In the genomic region with DNA sequence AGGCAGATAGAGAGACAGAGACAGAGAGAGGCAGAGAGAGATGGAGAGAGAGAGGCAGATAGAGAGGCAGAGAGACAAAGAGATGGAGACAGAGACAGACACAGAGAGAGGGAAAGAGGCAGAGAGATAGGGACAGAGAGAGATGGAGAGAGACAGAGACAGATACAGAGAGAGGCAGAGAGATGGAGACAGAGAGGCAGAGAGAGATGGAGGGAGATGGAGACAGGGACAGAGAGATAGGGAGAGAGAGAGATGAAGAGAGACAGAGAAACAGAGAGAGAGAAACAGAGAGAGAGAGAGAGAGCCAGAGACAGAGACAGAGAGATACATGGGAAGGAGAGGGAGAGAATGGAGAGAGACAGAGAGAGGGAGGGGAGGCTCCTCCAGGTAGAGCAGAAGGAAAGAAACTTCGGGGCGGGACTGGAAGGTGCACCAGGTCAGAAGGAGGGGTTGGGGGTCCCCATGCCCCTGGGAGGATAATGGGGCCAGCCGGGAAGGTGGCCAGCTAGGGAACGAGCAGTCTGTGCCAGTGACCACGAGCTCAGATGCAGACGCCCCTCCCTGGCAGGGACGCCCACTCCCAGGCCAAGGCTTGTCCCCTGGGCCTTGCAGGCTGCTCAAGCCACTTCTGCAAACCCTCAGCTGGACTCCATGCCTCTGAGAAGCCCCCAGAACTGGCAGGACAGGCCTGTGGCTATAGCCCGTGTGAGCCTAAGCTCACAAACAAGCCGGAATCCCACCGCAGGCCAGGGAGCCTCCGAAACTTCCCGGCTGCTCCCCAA, we compare ENCODE assay signal across 2 cellular contexts.
TF ChIP-seq lines count a peak whose summit lies in the region.

No MANE protein-coding gene starts in this region.

TF ChIP-seq in HCT116, 20 proteins besides CTCF, POLR2A, EP300 and RAD21:
- TF ChIP-seq, protein P1, sequence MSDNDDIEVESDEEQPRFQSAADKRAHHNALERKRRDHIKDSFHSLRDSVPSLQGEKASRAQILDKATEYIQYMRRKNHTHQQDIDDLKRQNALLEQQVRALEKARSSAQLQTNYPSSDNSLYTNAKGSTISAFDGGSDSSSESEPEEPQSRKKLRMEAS (IDR thresholded peaks at IDR 0.05), result no peak
- no peak for TF ChIP-seq SP1 (IDR thresholded peaks at IDR 0.05; ENCODE audit: low read depth)
- TF ChIP-seq, protein P2, sequence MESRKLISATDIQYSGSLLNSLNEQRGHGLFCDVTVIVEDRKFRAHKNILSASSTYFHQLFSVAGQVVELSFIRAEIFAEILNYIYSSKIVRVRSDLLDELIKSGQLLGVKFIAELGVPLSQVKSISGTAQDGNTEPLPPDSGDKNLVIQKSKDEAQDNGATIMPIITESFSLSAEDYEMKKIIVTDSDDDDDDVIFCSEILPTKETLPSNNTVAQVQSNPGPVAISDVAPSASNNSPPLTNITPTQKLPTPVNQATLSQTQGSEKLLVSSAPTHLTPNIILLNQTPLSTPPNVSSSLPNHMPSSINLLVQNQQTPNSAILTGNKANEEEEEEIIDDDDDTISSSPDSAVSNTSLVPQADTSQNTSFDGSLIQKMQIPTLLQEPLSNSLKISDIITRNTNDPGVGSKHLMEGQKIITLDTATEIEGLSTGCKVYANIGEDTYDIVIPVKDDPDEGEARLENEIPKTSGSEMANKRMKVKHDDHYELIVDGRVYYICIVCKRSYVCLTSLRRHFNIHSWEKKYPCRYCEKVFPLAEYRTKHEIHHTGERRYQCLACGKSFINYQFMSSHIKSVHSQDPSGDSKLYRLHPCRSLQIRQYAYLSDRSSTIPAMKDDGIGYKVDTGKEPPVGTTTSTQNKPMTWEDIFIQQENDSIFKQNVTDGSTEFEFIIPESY (IDR thresholded peaks at IDR 0.05; ENCODE audit: extremely low read depth, insufficient replicate concordance, low read length), result no peak
- TF ChIP-seq TCF7L2 (IDR thresholded peaks at IDR 0.05; ENCODE audit: borderline replicate concordance, extremely low read depth, insufficient read depth, insufficient read length), result no peak
- TF ChIP-seq ELF1 (IDR thresholded peaks at IDR 0.05; ENCODE audit: borderline replicate concordance, low read depth), result no peak
- TF ChIP-seq, protein P3, sequence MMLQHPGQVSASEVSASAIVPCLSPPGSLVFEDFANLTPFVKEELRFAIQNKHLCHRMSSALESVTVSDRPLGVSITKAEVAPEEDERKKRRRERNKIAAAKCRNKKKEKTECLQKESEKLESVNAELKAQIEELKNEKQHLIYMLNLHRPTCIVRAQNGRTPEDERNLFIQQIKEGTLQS (IDR thresholded peaks at IDR 0.05), result no peak
- TF ChIP-seq ZFX (IDR thresholded peaks at IDR 0.05), result no peak

TF ChIP-seq in H1, 55 proteins besides CTCF, POLR2A, EP300 and RAD21:
- TF ChIP-seq CBX5 (IDR thresholded peaks at IDR 0.05; ENCODE audit: low read depth, low read length) (no peak), RFX5 (IDR thresholded peaks at IDR 0.05; ENCODE audit: borderline replicate concordance, low read depth, low read length) (no peak), MAFK (IDR thresholded peaks at IDR 0.05; ENCODE audit: low read depth, low read length) (no peak), EZH2 (IDR thresholded peaks at IDR 0.05; ENCODE audit: low read depth, low read length, severe bottlenecking) (no peak), CHD2 (IDR thresholded peaks at IDR 0.05; ENCODE audit: low read length) (no peak), YY1 (IDR thresholded peaks at IDR 0.05; ENCODE audit: low read depth, low read length) (no peak), JUND (IDR thresholded peaks at IDR 0.05; ENCODE audit: low read length) (no peak), SP1 (IDR thresholded peaks at IDR 0.05; ENCODE audit: low read depth, low read length) (no peak), SAP30 (IDR thresholded peaks at IDR 0.05; ENCODE audit: insufficient read depth, insufficient replicate concordance, low read length) (no peak), RBBP5 (IDR thresholded peaks at IDR 0.05; ENCODE audit: borderline replicate concordance, low read depth, low read length) (no peak), FOSL1 (IDR thresholded peaks at IDR 0.05; ENCODE audit: insufficient read depth, low read depth, low read length) (no peak), SP4 (IDR thresholded peaks at IDR 0.05; ENCODE audit: low read length) (no peak), PHF8 (conservative IDR thresholded peaks at IDR 0.05; ENCODE audit: low read depth, low read length) (no peak), SRF (IDR thresholded peaks at IDR 0.05; ENCODE audit: low read depth, low read length) (no peak), RNF2 (IDR thresholded peaks at IDR 0.05; ENCODE audit: borderline replicate concordance, low read depth, low read length, missing control alignments, poor library complexity, severe bottlenecking) (no peak), ASH2L (IDR thresholded peaks at IDR 0.05; ENCODE audit: low read length) (no peak)
- TF ChIP-seq, protein P4, sequence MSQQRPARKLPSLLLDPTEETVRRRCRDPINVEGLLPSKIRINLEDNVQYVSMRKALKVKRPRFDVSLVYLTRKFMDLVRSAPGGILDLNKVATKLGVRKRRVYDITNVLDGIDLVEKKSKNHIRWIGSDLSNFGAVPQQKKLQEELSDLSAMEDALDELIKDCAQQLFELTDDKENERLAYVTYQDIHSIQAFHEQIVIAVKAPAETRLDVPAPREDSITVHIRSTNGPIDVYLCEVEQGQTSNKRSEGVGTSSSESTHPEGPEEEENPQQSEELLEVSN (IDR thresholded peaks at IDR 0.05), result no peak
